Comparison of ENCODE assay signal across 15 cellular contexts in the genomic region with DNA sequence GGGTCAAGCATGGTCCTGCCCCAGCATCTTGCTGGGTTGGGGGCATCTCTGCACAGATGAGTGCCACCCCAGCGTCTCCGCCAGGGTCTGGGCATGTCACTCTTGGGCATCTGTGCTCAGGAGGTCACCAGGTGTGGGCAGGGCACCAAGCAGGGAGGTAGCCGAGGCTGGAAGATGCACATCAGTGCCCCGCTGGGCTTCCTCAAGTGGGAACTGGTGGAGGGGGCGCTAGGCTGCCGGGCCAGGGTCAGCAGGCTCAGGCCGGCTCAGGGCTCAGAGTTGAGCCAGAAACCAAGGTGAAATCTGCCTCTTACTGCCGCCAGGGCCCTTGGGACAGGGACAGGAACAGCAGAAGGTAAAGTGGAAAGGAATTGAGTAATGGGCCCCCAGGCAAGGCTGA. TPM values are rescaled to one million over a fixed set of nuclear protein-coding genes. Genes with fewer than 3 reads are reported as not detected.
DNase-seq lines count a peak whose midpoint lies in the region; ATAC-seq, FAIRE-seq and TF ChIP-seq lines count a peak whose summit lies in the region.
"Had no signal": no experiment of that assay in that cellular context is flagged by ENCODE, and none has a peak within 500 bp of the region (broad histone marks: within the 10 kb centered on the region; RNA-seq: fewer than 3 reads in every experiment).

No MANE protein-coding gene starts in this region.

- no peak overlapping the region for H2BK5ac ChIP-seq in H1 (ENCODE audit: low read depth, low read length)

- H3K27ac ChIP-seq in BLaER1 (peak overlapping the region; percentile 81), HEK293 (ENCODE audit: extremely low read depth, low read depth, low read length) (no peak overlapping the region), H1 (ENCODE audit: low read depth, low read length) (no peak overlapping the region), substantia nigra (ENCODE audit: low read depth, low read length, poor library complexity, severe bottlenecking) (peak overlapping the region; percentile 77)
- H3K27ac ChIP-seq: A549, GM23248 had no signal

- no peak overlapping the region for H2BK20ac ChIP-seq in H1 (ENCODE audit: low read length)

- H4K8ac ChIP-seq in H1 (ENCODE audit: extremely low read depth, insufficient read depth, low read length): peak overlapping the region; percentile 79; the same call in 1 of the 2 replicates

- no peaks in the 10 kb centered on the region for H3K23me2 ChIP-seq in H1 (ENCODE audit: low read depth, low read length)

- no peak for ATAC-seq in HG03520 (IDR thresholded peaks at IDR 0.05; ENCODE audit: unreplicated experiment)

- no peak overlapping the region for H3K14ac ChIP-seq in H1 (ENCODE audit: insufficient read length)

- no peak overlapping the region for H2BK15ac ChIP-seq in H1 (ENCODE audit: low read length)

- no peak overlapping the region for H3K23ac ChIP-seq in H1 (ENCODE audit: insufficient read length)

- no peak overlapping the region for H4K5ac ChIP-seq in H1 (ENCODE audit: insufficient read length, low read depth, low read length)

- TF ChIP-seq POLR2A in H1 (IDR thresholded peaks at IDR 0.05; ENCODE audit: control extremely low read depth in 1 of 2, low read depth in 2 of 2, low read length in 2 of 2): no peak

- peak overlapping the region; percentile 93 for H3K4me2 ChIP-seq in BLaER1
- H3K4me2 ChIP-seq in H1 (ENCODE audit: insufficient read depth in 1 of 2, low read depth in 2 of 2, low read length in 2 of 2): no peak overlapping the region

- no peak overlapping the region; the same call in 1 of the 2 replicates for H2BK12ac ChIP-seq in H1 (ENCODE audit: low read depth, low read length)

- H3K9me3 ChIP-seq in BLaER1 (no peaks in the 10 kb centered on the region), HEK293 (ENCODE audit: control insufficient read depth, insufficient read depth, low read depth, low read length) (no peaks in the 10 kb centered on the region), H1 (ENCODE audit: insufficient read depth in 2 of 2, low read depth in 1 of 2, low read length in 1 of 2) (no peaks in the 10 kb centered on the region)
- H3K9me3 ChIP-seq: A549, BE2C, Caco-2 had no signal

- CTCF ChIA-PET in HEK293 (lab: Yijun Ruan, JAX): interaction anchor here (0.6 to 5.3 kb wide), 47 partner anchors 8 to 516 kb away, joined by 3 to 119 read pairs (median 5); a partner anchor contains a TSS
- CTCF ChIA-PET in H1 (lab: Charles Lee; ENCODE audit: partially characterized antibody): interaction anchor here (0.6 to 4.2 kb wide), 51 partner anchors 8 to 333 kb away, joined by 3 to 65 read pairs (median 6); a partner anchor contains a TSS

- no peak overlapping the region for H2AFZ ChIP-seq in H1 (ENCODE audit: low read length)
- H2AFZ ChIP-seq: GM23248 had no signal

- DNase-seq in H1 (ENCODE audit: low read depth in 1 of 2, low spot score in 2 of 2): no peak
- DNase-seq in substantia nigra (lab: John Stamatoyannopoulos, UW): no peak
- no peak for DNase-seq in NCI-H187 (lab: John Stamatoyannopoulos, UW)
- DNase-seq in activated CD4-positive, alpha-beta T cell treated with anti-CD3 and anti-CD28 coated beads, Interleukin-2, amount 50 U/mL, for 48 hours: no peak

- POLR2A ChIA-PET in HEK293 (lab: Yijun Ruan, JAX) (interaction anchor here (0.7 to 2.0 kb wide), 6 partner anchors 11 to 250 kb away, joined by 3 to 16 read pairs (median 4); a partner anchor contains a TSS), H1 (lab: Charles Lee; ENCODE audit: partially characterized antibody) (interaction anchor here (1.8 kb wide), 1 partner anchor 28 kb away, joined by 5 read pairs; no protein-coding TSS in a partner anchor)

- H3K79me1 ChIP-seq in H1 (ENCODE audit: low read depth, low read length): no peaks in the 10 kb centered on the region

- TF ChIP-seq CTCF in HEK293 (tag by site-specific recombination; IDR thresholded peaks at IDR 0.05) (no peak), H1 (IDR thresholded peaks at IDR 0.05; ENCODE audit: control extremely low read depth in 1 of 3, insufficient read depth in 1 of 3, low read depth in 1 of 3, low read length in 3 of 3) (no peak)

- H3K4ac ChIP-seq in H1 (replicated peaks; ENCODE audit: insufficient read length, low read depth, low read length): no peak overlapping the region

- no peak overlapping the region for H2BK120ac ChIP-seq in H1 (replicated peaks; ENCODE audit: low read depth, low read length)

- H3K79me2 ChIP-seq in H1 (ENCODE audit: control insufficient read depth in 1 of 2, insufficient read depth in 2 of 2, low read length in 2 of 2): no peaks in the 10 kb centered on the region

- TF ChIP-seq RAD21 in H1 (IDR thresholded peaks at IDR 0.05 in 1 of 2, conservative IDR thresholded peaks at IDR 0.05 in 1 of 2; ENCODE audit: low read depth in 2 of 2, low read length in 2 of 2): no peak

- H3K4me1 ChIP-seq in BLaER1: peaks cover 71% of the 10 kb centered on the region
- H3K4me1 ChIP-seq in HEK293 (ENCODE audit: control insufficient read depth, insufficient read depth, low read length): no peaks in the 10 kb centered on the region
- H3K4me1 ChIP-seq in H1 (replicated peaks in 1 of 4; ENCODE audit: control insufficient read depth in 3 of 4, insufficient read depth in 4 of 4, low read length in 3 of 4): peaks cover 0 to 2% (median 0%) of the 10 kb centered on the region in 4 experiments; a peak in 3 of 7 replicates

- no peak overlapping the region for H4K91ac ChIP-seq in H1 (replicated peaks; ENCODE audit: insufficient read length, low read length)

- peaks cover 6% of the 10 kb centered on the region for H4K20me1 ChIP-seq in BLaER1
- peaks cover 2 to 5% of the 10 kb centered on the region in 2 experiments for H4K20me1 ChIP-seq in H1 (replicated peaks in 1 of 2; ENCODE audit: control insufficient read depth in 1 of 2, insufficient read depth in 2 of 2, low read length in 2 of 2)

- no peak for TF ChIP-seq EP300 in H1 (IDR thresholded peaks at IDR 0.05; ENCODE audit: borderline replicate concordance in 1 of 2, low read depth in 2 of 2, low read length in 2 of 2)

- H3K4me3 ChIP-seq in BLaER1 (no peak overlapping the region), HEK293 (ENCODE audit: low read depth, low read length) (no peak overlapping the region), H1 (ENCODE audit: extremely low read depth in 1 of 4, insufficient read depth in 2 of 4, low read depth in 3 of 4, low read length in 4 of 4) (no peak overlapping the region)
- H3K4me3 ChIP-seq: A549, GM23248 had no signal

- H3K27me3 ChIP-seq in BLaER1 (no peaks in the 10 kb centered on the region), H1 (replicated peaks in 1 of 4; ENCODE audit: control insufficient read depth in 3 of 4, extremely low read depth in 1 of 4, insufficient read depth in 3 of 4, low read length in 3 of 4) (no peaks in the 10 kb centered on the region; a peak in 3 of 7 replicates)
- H3K27me3 ChIP-seq: BE2C had no signal

- H3K36me3 ChIP-seq in BLaER1: peaks cover 43% of the 10 kb centered on the region
- H3K36me3 ChIP-seq in HEK293 (ENCODE audit: control insufficient read depth in 2 of 2, insufficient read depth in 1 of 2, low read length in 2 of 2): peaks cover 0 to 29% of the 10 kb centered on the region in 2 experiments; a peak in 1 of 3 replicates
- H3K36me3 ChIP-seq in H1 (ENCODE audit: control insufficient read depth in 2 of 4, insufficient read depth in 4 of 4, low read length in 3 of 4): peaks cover 0 to 3% (median 0%) of the 10 kb centered on the region in 4 experiments; a peak in 1 of 8 replicates

- H3K9ac ChIP-seq in BLaER1 (0 out of 2 replicates have a peak overlapping the region, but pooled peaks have one; percentile 38), H1 (replicated peaks in 1 of 4; ENCODE audit: extremely low read depth in 1 of 4, low read depth in 3 of 4, low read length in 3 of 4) (no peak overlapping the region)
- H3K9ac ChIP-seq: GM23248 had no signal

- FAIRE-seq in H1 (lab: Jason Lieb, UNC): no peak

- 81% methylated on average over 8 of the region's 8 CpGs; no CpG with 5 or more reads in 1 of the 2 experiments for WGBS in H1 (ENCODE audit: extremely low coverage in 1 of 2, insufficient coverage in 1 of 2, insufficient read length in 1 of 2, insufficient replicate concordance in 2 of 2, low coverage in 1 of 2, low lambda C conversion rate in 2 of 2, missing lambda C conversion rate in 1 of 2), 2 experiments

- no peak overlapping the region for H3K56ac ChIP-seq in H1 (replicated peaks; ENCODE audit: insufficient read length, low read depth, low read length)

- H3K18ac ChIP-seq in H1 (ENCODE audit: extremely low read depth, low read length): no peak overlapping the region

- H2AK5ac ChIP-seq in H1 (ENCODE audit: low read depth, low read length): no peak overlapping the region

RNA-seq across cellular contexts. Expression of a gene that starts 4.0 kb away (rescaled TPM):
- total RNA-seq in H1 (2021; fragmentation: NEBNext Ultra II Directional; extraction: Animal tissue kit (Norgen Biotek cat#: 25700)): not detected in 2 replicates
- not detected in 2 replicates for polyA plus RNA-seq in H1 (2011; rRNA removed)
- not detected for polyA plus RNA-seq in H1 (2011; cell fraction: cytosol; rRNA removed)
- polyA plus RNA-seq in H1 (2011; cell fraction: nucleus; rRNA removed): not detected
- polyA plus RNA-seq in H1 (2012, experiment 1 of 2): not detected in 4 replicates
- polyA plus RNA-seq in H1 (2012, experiment 2 of 2): not detected
- 0.02 TPM for polyA plus RNA-seq in H1 (2013, experiment 1 of 2)
- not detected for polyA plus RNA-seq in H1 (2013, experiment 2 of 2)
- polyA minus RNA-seq in H1 (2011; rRNA and poly(A)+ RNA removed): not detected in 2 replicates
- not detected for polyA minus RNA-seq in H1 (2011; cell fraction: cytosol; rRNA and poly(A)+ RNA removed)
- polyA minus RNA-seq in H1 (2011; cell fraction: nucleus; rRNA and poly(A)+ RNA removed): not detected
- total RNA-seq: Caco-2, GM23248, H9, HT1080 had no signal
- polyA plus RNA-seq: A549, AG04450, GM23248 had no signal

RNA-seq across cellular contexts. Expression of a gene that starts 7.9 kb away (rescaled TPM):
- total RNA-seq in H1 (2021; fragmentation: NEBNext Ultra II Directional; extraction: Animal tissue kit (Norgen Biotek cat#: 25700)): 12.5 and 15.2 TPM in 2 replicates
- polyA plus RNA-seq in H1 (2011; rRNA removed): 14.3 and 21.9 TPM in 2 replicates
- 14.6 TPM for polyA plus RNA-seq in H1 (2011; cell fraction: cytosol; rRNA removed)
- polyA plus RNA-seq in H1 (2011; cell fraction: nucleus; rRNA removed): 99.2 TPM
- 8.5 to 19.3 TPM (median 15.7 TPM) in 4 replicates for polyA plus RNA-seq in H1 (2012, experiment 1 of 2)
- polyA plus RNA-seq in H1 (2012, experiment 2 of 2): 6.9 TPM
- 18.5 TPM for polyA plus RNA-seq in H1 (2013, experiment 1 of 2)
- polyA plus RNA-seq in H1 (2013, experiment 2 of 2): 14.9 TPM
- polyA minus RNA-seq in H1 (2011; rRNA and poly(A)+ RNA removed): 11.5 and 13.8 TPM in 2 replicates
- polyA minus RNA-seq in H1 (2011; cell fraction: cytosol; rRNA and poly(A)+ RNA removed): 15.5 TPM
- 17.1 TPM for polyA minus RNA-seq in H1 (2011; cell fraction: nucleus; rRNA and poly(A)+ RNA removed)

RNA-seq across cellular contexts. Expression of a gene that starts 10.0 kb away (rescaled TPM):
- 41.9 and 44.1 TPM in 2 replicates for total RNA-seq in H1 (2021; fragmentation: NEBNext Ultra II Directional; extraction: Animal tissue kit (Norgen Biotek cat#: 25700))
- 26.2 and 43.6 TPM in 2 replicates for polyA plus RNA-seq in H1 (2011; rRNA removed)
- polyA plus RNA-seq in H1 (2011; cell fraction: cytosol; rRNA removed): 27.6 TPM
- polyA plus RNA-seq in H1 (2011; cell fraction: nucleus; rRNA removed): 132 TPM
- 25.4 to 45.6 TPM (median 37.8 TPM) in 4 replicates for polyA plus RNA-seq in H1 (2012, experiment 1 of 2)
- 18.6 TPM for polyA plus RNA-seq in H1 (2012, experiment 2 of 2)
- 51.1 TPM for polyA plus RNA-seq in H1 (2013, experiment 1 of 2)
- 54.9 TPM for polyA plus RNA-seq in H1 (2013, experiment 2 of 2)
- 2.2 and 2.4 TPM in 2 replicates for polyA minus RNA-seq in H1 (2011; rRNA and poly(A)+ RNA removed)
- 17.6 TPM for polyA minus RNA-seq in H1 (2011; cell fraction: cytosol; rRNA and poly(A)+ RNA removed)
- polyA minus RNA-seq in H1 (2011; cell fraction: nucleus; rRNA and poly(A)+ RNA removed): 14.1 TPM

RNA-seq across cellular contexts. Expression of a gene that starts 17.9 kb away (rescaled TPM):
- 3.2 and 3.8 TPM in 2 replicates for total RNA-seq in H1 (2021; fragmentation: NEBNext Ultra II Directional; extraction: Animal tissue kit (Norgen Biotek cat#: 25700))
- polyA plus RNA-seq in H1 (2011; rRNA removed): 0.65 and 1.9 TPM in 2 replicates
- 0.69 TPM for polyA plus RNA-seq in H1 (2011; cell fraction: cytosol; rRNA removed)
- polyA plus RNA-seq in H1 (2011; cell fraction: nucleus; rRNA removed): 5.8 TPM
- 1.9 to 3.5 TPM (median 2.7 TPM) in 4 replicates for polyA plus RNA-seq in H1 (2012, experiment 1 of 2)
- 1.9 TPM for polyA plus RNA-seq in H1 (2012, experiment 2 of 2)
- 7.9 TPM for polyA plus RNA-seq in H1 (2013, experiment 1 of 2)
- 8.1 TPM for polyA plus RNA-seq in H1 (2013, experiment 2 of 2)
- 0.29 and 0.76 TPM in 2 replicates for polyA minus RNA-seq in H1 (2011; rRNA and poly(A)+ RNA removed)
- polyA minus RNA-seq in H1 (2011; cell fraction: cytosol; rRNA and poly(A)+ RNA removed): 0.51 TPM
- polyA minus RNA-seq in H1 (2011; cell fraction: nucleus; rRNA and poly(A)+ RNA removed): 1.00 TPM
- total RNA-seq: CD8-positive, alpha-beta memory T cell; GM23248; HT1080 had no signal
- polyA plus RNA-seq: AG04450; CD8-positive, alpha-beta memory T cell; GM23248 had no signal

RNA-seq across cellular contexts. Expression of a gene that starts 34.4 kb away (rescaled TPM):
- total RNA-seq in H1 (2021; fragmentation: NEBNext Ultra II Directional; extraction: Animal tissue kit (Norgen Biotek cat#: 25700)): 30.3 and 32.1 TPM in 2 replicates
- 12.7 and 17.3 TPM in 2 replicates for polyA plus RNA-seq in H1 (2011; rRNA removed)
- 16.3 TPM for polyA plus RNA-seq in H1 (2011; cell fraction: cytosol; rRNA removed)
- 40.0 TPM for polyA plus RNA-seq in H1 (2011; cell fraction: nucleus; rRNA removed)
- 13.5 to 18.1 TPM (median 16.6 TPM) in 4 replicates for polyA plus RNA-seq in H1 (2012, experiment 1 of 2)
- 15.7 TPM for polyA plus RNA-seq in H1 (2012, experiment 2 of 2)
- 32.1 TPM for polyA plus RNA-seq in H1 (2013, experiment 1 of 2)
- 29.5 TPM for polyA plus RNA-seq in H1 (2013, experiment 2 of 2)
- 6.3 and 6.7 TPM in 2 replicates for polyA minus RNA-seq in H1 (2011; rRNA and poly(A)+ RNA removed)
- polyA minus RNA-seq in H1 (2011; cell fraction: cytosol; rRNA and poly(A)+ RNA removed): 13.4 TPM
- 24.1 TPM for polyA minus RNA-seq in H1 (2011; cell fraction: nucleus; rRNA and poly(A)+ RNA removed)

Comparison
In these comparisons a context has a peak if more than half of its experiments do, and no peak if none do; other contexts are left out.
1. H3K27ac ChIP-seq: peak in BLaER1 (single experiment) and substantia nigra (single experiment); none in HEK293 (single experiment) and H1 (single experiment).